ENCODE assay signal across 30 cellular contexts in the genomic region with DNA sequence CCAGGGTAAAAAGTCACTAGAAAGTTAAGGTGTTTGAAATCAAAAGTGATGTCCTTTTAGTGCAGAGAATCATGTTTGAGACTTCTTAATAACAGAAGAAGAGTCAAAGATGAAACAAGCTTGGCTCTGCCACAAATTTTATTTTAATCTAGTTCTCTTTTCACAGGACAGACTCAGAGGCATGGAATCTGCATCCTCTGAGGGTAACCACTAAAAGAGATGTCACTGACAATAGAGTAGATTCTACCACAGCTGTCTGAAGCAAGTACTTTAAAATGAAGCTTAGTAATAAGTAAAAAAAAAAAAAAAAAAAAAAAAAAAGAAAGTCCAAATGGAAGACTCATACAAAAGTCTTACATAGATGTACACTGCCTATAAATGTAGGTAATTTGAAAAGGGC.
A peak's percentile ranks its signal among the peaks of the same experiment; 100 is the strongest.
DNase-seq lines count a peak whose midpoint lies in the region; ATAC-seq, FAIRE-seq and TF ChIP-seq lines count a peak whose summit lies in the region.
"Had no signal": no experiment of that assay in that cellular context is flagged by ENCODE, and none has a peak within 500 bp of the region (broad histone marks: within the 10 kb centered on the region; RNA-seq: fewer than 3 reads in every experiment).

No MANE protein-coding gene starts in this region.

- no peak for TF ChIP-seq POLR2A in testis (IDR thresholded peaks at IDR 0.05)

- H3K36me3 ChIP-seq in bronchial epithelial cell (ENCODE audit: control insufficient read depth, insufficient read depth, low read length) (no peaks in the 10 kb centered on the region), testis (ENCODE audit: low read depth, missing control alignments) (no peaks in the 10 kb centered on the region)
- H3K36me3 ChIP-seq: heart right ventricle, transverse colon had no signal

- ATAC-seq in HG02588 (IDR thresholded peaks at IDR 0.05; ENCODE audit: unreplicated experiment) (no peak), GM19452 (IDR thresholded peaks at IDR 0.05; ENCODE audit: unreplicated experiment) (no peak)
- ATAC-seq: activated CD8-positive, alpha-beta T cell treated with anti-CD3 and anti-CD28 coated beads for 36 hours; heart right ventricle; left ventricle myocardium superior; natural killer cell; Panc1; psoas muscle; sciatic nerve had no signal

- H3K4me3 ChIP-seq in bronchial epithelial cell (ENCODE audit: low read depth, low read length): no peak overlapping the region
- no peak overlapping the region for H3K4me3 ChIP-seq in testis
- H3K4me3 ChIP-seq: coronary artery, heart right ventricle, psoas muscle, transverse colon had no signal

- no peak for FAIRE-seq in bronchial epithelial cell (lab: Jason Lieb, UNC)
- FAIRE-seq: keratinocyte had no signal

- POLR2A ChIA-PET in HEK293T (lab: Yijun Ruan, JAX): no interaction called here

- CTCF ChIA-PET in HEK293T (lab: Yijun Ruan, JAX): no interaction called here

- H3K27me3 ChIP-seq in bronchial epithelial cell (ENCODE audit: control insufficient read depth, insufficient read depth, low read length) (no peaks in the 10 kb centered on the region), testis (no peaks in the 10 kb centered on the region)
- H3K27me3 ChIP-seq: heart right ventricle, transverse colon had no signal

- TF ChIP-seq CTCF in bronchial epithelial cell (IDR thresholded peaks at IDR 0.05; ENCODE audit: insufficient read depth, low read length, severe bottlenecking): no peak
- TF ChIP-seq CTCF in testis (IDR thresholded peaks at IDR 0.05): no peak

- intact Hi-C loops in testis (cut with DNase I; ENCODE audit: low total_unique reads): no loop called here

- DNase-seq in AG20443 (ENCODE audit: low spot score) (peak; percentile 49), HS-5 (ENCODE audit: low read depth) (peak; percentile 67), bronchial epithelial cell (ENCODE audit: low read depth) (peak; percentile 4), myocyte (ENCODE audit: low read depth) (peak; percentile 42), HEK293T (ENCODE audit: extremely low spot score) (no peak), testis (no peak)
- DNase-seq: activated CD8-positive, alpha-beta T cell treated with anti-CD3 and anti-CD28 coated beads for 36 hours; C1 segment of cervical spinal cord; DMS153; effector memory CD4-positive, alpha-beta T cell; foreskin melanocyte; heart right ventricle; left ventricle myocardium superior; midbrain; natural killer cell; NCI-H1417 treated with DMSO at 0.1 percent for 48 hours; NCI-H2107; NCI-H345; nucleus accumbens; psoas muscle; Right ventricle myocardium superior; stimulated activated CD4-positive, alpha-beta T cell treated with anti-CD3 and anti-CD28 coated beads, Interleukin-4, amount 100 ng/mL, for 24 hours; transverse colon had no signal

- H3K27ac ChIP-seq in testis: no peak overlapping the region
- H3K27ac ChIP-seq: coronary artery, epithelial cell of prostate, heart right ventricle, psoas muscle, transverse colon had no signal

- H3K4me1 ChIP-seq in testis: no peaks in the 10 kb centered on the region
- H3K4me1 ChIP-seq: heart right ventricle, psoas muscle, transverse colon had no signal

- no peaks in the 10 kb centered on the region for H3K9me3 ChIP-seq in testis

TF ChIP-seq in HEK293T, 16 proteins besides CTCF, POLR2A, EP300 and RAD21:
- TF ChIP-seq NFRKB (IDR thresholded peaks at IDR 0.05) (no peak), LEF1 (IDR thresholded peaks at IDR 0.05; ENCODE audit: borderline replicate concordance) (no peak), TARDBP (IDR thresholded peaks at IDR 0.05) (no peak), L3MBTL2 (conservative IDR thresholded peaks at IDR 0.05) (no peak), FOXA1 (IDR thresholded peaks at IDR 0.05) (no peak), SP1 (IDR thresholded peaks at IDR 0.05) (no peak), SUZ12 (IDR thresholded peaks at IDR 0.05) (no peak), ARNT (IDR thresholded peaks at IDR 0.05) (no peak), CTBP1 (IDR thresholded peaks at IDR 0.05; ENCODE audit: borderline replicate concordance) (no peak), BHLHE40 (IDR thresholded peaks at IDR 0.05; ENCODE audit: borderline replicate concordance) (no peak)

Comparison
In these comparisons a context has a peak if more than half of its experiments do, and no peak if none do; other contexts are left out.
1. DNase-seq: peak in AG20443 (single experiment), HS-5 (single experiment), bronchial epithelial cell (single experiment) and myocyte (single experiment); none in HEK293T (single experiment) and testis (single experiment).